In the genomic region with DNA sequence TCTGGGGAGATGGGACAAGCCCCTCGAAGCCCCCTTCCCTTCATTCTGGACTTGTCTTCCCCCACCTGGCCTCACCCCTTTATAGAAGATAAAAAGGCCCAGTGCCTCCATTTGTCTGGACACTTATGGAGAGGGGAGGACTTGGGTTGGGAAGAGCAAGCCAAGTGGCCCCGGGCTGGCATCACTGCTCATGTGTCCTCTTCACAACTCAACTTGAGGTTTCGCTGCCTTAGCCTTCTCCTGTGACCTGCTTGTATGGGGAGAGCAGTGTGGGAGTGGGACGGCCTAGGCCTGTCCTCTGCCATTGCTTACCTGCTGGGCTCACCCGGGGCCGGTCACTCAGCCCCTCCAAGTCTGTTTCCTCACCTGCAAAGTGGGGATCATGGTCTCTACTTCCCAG, we compare ENCODE assay signal across 8 cellular contexts. TPM values are rescaled to one million over a fixed set of nuclear protein-coding genes. Genes with fewer than 3 reads are reported as not detected.
DNase-seq lines count a peak whose midpoint lies in the region; ATAC-seq and TF ChIP-seq lines count a peak whose summit lies in the region.

No MANE protein-coding gene starts in this region.

- no peak overlapping the region for H3K27ac Mint-ChIP-seq in Caco-2 (ENCODE audit: unreplicated experiment)
- no peak overlapping the region for H3K27ac Mint-ChIP-seq in chondrocyte (ENCODE audit: unreplicated experiment)
- H3K27ac Mint-ChIP-seq in neural progenitor cell, result no peak overlapping the region

- H3K36me3 Mint-ChIP-seq in Caco-2 (ENCODE audit: insufficient read depth, unreplicated experiment) (peaks cover 41% of the 10 kb centered on the region), chondrocyte (ENCODE audit: low read depth) (no peaks in the 10 kb centered on the region), neural progenitor cell (peaks cover 5% of the 10 kb centered on the region)

- peaks cover 26% of the 10 kb centered on the region for H3F3A ChIP-seq in neural progenitor cell (ENCODE audit: low read depth)

- H3K4me3 Mint-ChIP-seq in Caco-2 (ENCODE audit: unreplicated experiment) (peak overlapping the region; percentile 64), chondrocyte (ENCODE audit: unreplicated experiment) (peak overlapping the region; percentile 59), neural progenitor cell (peak overlapping the region; percentile 82)

- H3K9me3 ChIP-seq in Caco-2 (no peaks in the 10 kb centered on the region), MG63 (no peaks in the 10 kb centered on the region), neural progenitor cell (ENCODE audit: low read depth) (no peaks in the 10 kb centered on the region)

- no peaks in the 10 kb centered on the region for H3K27me3 ChIP-seq in Caco-2 (replicated peaks; ENCODE audit: control insufficient read depth, insufficient read depth, low read length)
- H3K27me3 ChIP-seq in MG63, result no peaks in the 10 kb centered on the region
- H3K27me3 ChIP-seq in neural progenitor cell, result peaks cover 33% of the 10 kb centered on the region

- ATAC-seq in sciatic nerve (no peak), GM19035 (IDR thresholded peaks at IDR 0.05; ENCODE audit: unreplicated experiment) (no peak)

- no peak overlapping the region for H2AFZ ChIP-seq in neural progenitor cell (replicated peaks)

- POLR2A ChIA-PET in Caco-2 (lab: Charles Lee), result no interaction called here

- TF ChIP-seq CTCF in Caco-2 (IDR thresholded peaks at IDR 0.05; ENCODE audit: insufficient read depth in 1 of 2, low read depth in 1 of 2, low read length in 1 of 2, severe bottlenecking in 1 of 2, unreplicated experiment in 1 of 2), result no peak
- no peak for TF ChIP-seq CTCF in chondrocyte (IDR thresholded peaks at IDR 0.05)
- no peak for TF ChIP-seq CTCF in neural progenitor cell (IDR thresholded peaks at IDR 0.05)

- no peaks in the 10 kb centered on the region for H3K27me3 Mint-ChIP-seq in Caco-2 (ENCODE audit: insufficient read depth, unreplicated experiment)
- H3K27me3 Mint-ChIP-seq in chondrocyte (ENCODE audit: low read depth), result no peaks in the 10 kb centered on the region
- peaks cover 12% of the 10 kb centered on the region for H3K27me3 Mint-ChIP-seq in neural progenitor cell (ENCODE audit: insufficient read depth, low read depth)

- no TSS peak for BruUV-seq in Caco-2 (replicated peaks; lab: Mats Ljungman, UMichigan)

- H4K20me1 ChIP-seq in neural progenitor cell (ENCODE audit: low read depth), result peaks cover 70% of the 10 kb centered on the region

- intact Hi-C loops in Caco-2 (cut with micrococcal nuclease; ENCODE audit: unreplicated experiment) (no loop called here), sciatic nerve (cut with DNase I) (no loop called here), posterior vena cava (cut with DNase I) (no loop called here)

- H3K4me1 Mint-ChIP-seq in Caco-2 (ENCODE audit: low read depth, unreplicated experiment) (no peaks in the 10 kb centered on the region), chondrocyte (ENCODE audit: low read depth) (peaks cover 13% of the 10 kb centered on the region), neural progenitor cell (peaks cover 17% of the 10 kb centered on the region)

- CTCF ChIA-PET in Caco-2 (lab: Charles Lee), result interaction anchor here (0.6 to 1.5 kb wide), 7 partner anchors 9 to 165 kb away, joined by 3 to 10 read pairs (median 4); a partner anchor contains a TSS

- H3K4me1 ChIP-seq in Caco-2 (peaks cover 11% of the 10 kb centered on the region), neural progenitor cell (peaks cover 4% of the 10 kb centered on the region)

- H3K27ac ChIP-seq in neural progenitor cell, result no peak overlapping the region

- H3K4me2 ChIP-seq in neural progenitor cell, result peak overlapping the region; percentile 91

- no peaks in the 10 kb centered on the region for H3K79me2 ChIP-seq in neural progenitor cell (ENCODE audit: low read depth)

- peak in 1 of 2 experiments; percentile 32 for DNase-seq in Caco-2
- no peak for DNase-seq in MG63
- DNase-seq in chondrocyte (ENCODE audit: low spot score), result no peak
- DNase-seq in neural progenitor cell (ENCODE audit: low spot score), result no peak
- no peak for DNase-seq in sciatic nerve (ENCODE audit: low spot score)
- no peak for DNase-seq in epidermal melanocyte (ENCODE audit: insufficient read length, low spot score)
- DNase-seq in posterior vena cava (ENCODE audit: low spot score), result no peak

- H3K36me3 ChIP-seq in Caco-2 (ENCODE audit: control insufficient read depth, insufficient read depth, low read length) (no peaks in the 10 kb centered on the region), MG63 (peaks cover 44% of the 10 kb centered on the region), neural progenitor cell (no peaks in the 10 kb centered on the region)

- H3K9me3 Mint-ChIP-seq in Caco-2 (ENCODE audit: unreplicated experiment), result no peaks in the 10 kb centered on the region
- H3K9me3 Mint-ChIP-seq in chondrocyte (ENCODE audit: low read depth), result no peaks in the 10 kb centered on the region
- peaks cover 5% of the 10 kb centered on the region for H3K9me3 Mint-ChIP-seq in neural progenitor cell

- H3K4me3 ChIP-seq in Caco-2 (ENCODE audit: low read depth, low read length), result peak overlapping the region; percentile 82
- H3K4me3 ChIP-seq in MG63, result peak overlapping the region; percentile 85
- H3K4me3 ChIP-seq in neural progenitor cell, result peak overlapping the region; percentile 81

- no peak overlapping the region for H3K9ac ChIP-seq in neural progenitor cell

RNA-seq across cellular contexts. Expression of a gene that starts 1.4 kb away (rescaled TPM):
- total RNA-seq in Caco-2 (2022), result 12.0 and 13.4 TPM in 2 replicates
- 23.5 and 38.1 TPM in 2 replicates for total RNA-seq in MG63 (2014; rRNA removed; shearing (Covaris generic); ENCODE audit: low replicate concordance)
- total RNA-seq in chondrocyte, result 8.2 to 15.9 TPM (median 9.5 TPM) in 3 replicates
- 3.3 and 15.4 TPM in 2 replicates for total RNA-seq in neural progenitor cell (ENCODE audit: low replicate concordance)
- total RNA-seq in sciatic nerve, result 6.6 TPM
- 1 to 10 TPM; 2.5 to 5.4 TPM for total RNA-seq in posterior vena cava

RNA-seq across cellular contexts. Expression of a gene that starts 6.5 kb away (rescaled TPM):
- 1.9 and 2.2 TPM in 2 replicates for total RNA-seq in Caco-2 (2022)
- total RNA-seq in MG63 (2014; rRNA removed; shearing (Covaris generic); ENCODE audit: low replicate concordance), result 0.26 and 1.0 TPM in 2 replicates
- total RNA-seq in chondrocyte, result not detected in 3 replicates
- total RNA-seq in neural progenitor cell (ENCODE audit: low replicate concordance), result 0.51 and 5.6 TPM in 2 replicates
- total RNA-seq in sciatic nerve, result not detected
- not detected for total RNA-seq in posterior vena cava

RNA-seq across cellular contexts. Expression of a gene that starts 9.7 kb away (rescaled TPM):
- total RNA-seq in Caco-2 (2022), result 63.3 and 73.7 TPM in 2 replicates
- 12.0 and 30.3 TPM in 2 replicates for total RNA-seq in MG63 (2014; rRNA removed; shearing (Covaris generic); ENCODE audit: low replicate concordance)
- total RNA-seq in chondrocyte, result 6.2 to 23.2 TPM (median 7.2 TPM) in 3 replicates
- 4.6 and 38.5 TPM in 2 replicates for total RNA-seq in neural progenitor cell (ENCODE audit: low replicate concordance)
- total RNA-seq in sciatic nerve, result 1.9 TPM
- 1 to 10 TPM in 1 of 2 donors, under 1 TPM in 1; 0.76 to 1.6 TPM for total RNA-seq in posterior vena cava

RNA-seq across cellular contexts. Expression of a gene that starts 42.2 kb away (rescaled TPM):
- total RNA-seq in Caco-2 (2022), result 0.79 and 0.91 TPM in 2 replicates
- not detected in 2 replicates for total RNA-seq in MG63 (2014; rRNA removed; shearing (Covaris generic); ENCODE audit: low replicate concordance)
- total RNA-seq in chondrocyte, result not detected in 3 replicates
- total RNA-seq in neural progenitor cell (ENCODE audit: low replicate concordance), result not detected in 2 replicates
- 0.53 TPM for total RNA-seq in sciatic nerve
- not detected for total RNA-seq in posterior vena cava

RNA-seq across cellular contexts. Expression of a gene that starts 47.4 kb away (rescaled TPM):
- total RNA-seq in Caco-2 (2022) (9.0 and 12.9 TPM in 2 replicates), chondrocyte (0.27 to 0.69 TPM in 2 of 3 replicates, not detected in the other), neural progenitor cell (ENCODE audit: low replicate concordance) (31.6 and 60.0 TPM in 2 replicates), sciatic nerve (not detected), posterior vena cava (not detected)
- total RNA-seq in MG63 (2014; rRNA removed; shearing (Covaris generic); ENCODE audit: low replicate concordance), result not detected in 2 replicates
